ENCODE assay signal across 1 cellular context in genomic region chr10:95907454-95908253, GRCh38.
TF ChIP-seq lines count a peak whose summit lies in the region.

CC2D2B (plus strand) TSS chr10:95907975; CDS start chr10:95911324, 3,349 bp downstream.

TF ChIP-seq in WTC11, 78 proteins besides CTCF, POLR2A, EP300 and RAD21 (continued from another document):
- TF ChIP-seq, protein P1, sequence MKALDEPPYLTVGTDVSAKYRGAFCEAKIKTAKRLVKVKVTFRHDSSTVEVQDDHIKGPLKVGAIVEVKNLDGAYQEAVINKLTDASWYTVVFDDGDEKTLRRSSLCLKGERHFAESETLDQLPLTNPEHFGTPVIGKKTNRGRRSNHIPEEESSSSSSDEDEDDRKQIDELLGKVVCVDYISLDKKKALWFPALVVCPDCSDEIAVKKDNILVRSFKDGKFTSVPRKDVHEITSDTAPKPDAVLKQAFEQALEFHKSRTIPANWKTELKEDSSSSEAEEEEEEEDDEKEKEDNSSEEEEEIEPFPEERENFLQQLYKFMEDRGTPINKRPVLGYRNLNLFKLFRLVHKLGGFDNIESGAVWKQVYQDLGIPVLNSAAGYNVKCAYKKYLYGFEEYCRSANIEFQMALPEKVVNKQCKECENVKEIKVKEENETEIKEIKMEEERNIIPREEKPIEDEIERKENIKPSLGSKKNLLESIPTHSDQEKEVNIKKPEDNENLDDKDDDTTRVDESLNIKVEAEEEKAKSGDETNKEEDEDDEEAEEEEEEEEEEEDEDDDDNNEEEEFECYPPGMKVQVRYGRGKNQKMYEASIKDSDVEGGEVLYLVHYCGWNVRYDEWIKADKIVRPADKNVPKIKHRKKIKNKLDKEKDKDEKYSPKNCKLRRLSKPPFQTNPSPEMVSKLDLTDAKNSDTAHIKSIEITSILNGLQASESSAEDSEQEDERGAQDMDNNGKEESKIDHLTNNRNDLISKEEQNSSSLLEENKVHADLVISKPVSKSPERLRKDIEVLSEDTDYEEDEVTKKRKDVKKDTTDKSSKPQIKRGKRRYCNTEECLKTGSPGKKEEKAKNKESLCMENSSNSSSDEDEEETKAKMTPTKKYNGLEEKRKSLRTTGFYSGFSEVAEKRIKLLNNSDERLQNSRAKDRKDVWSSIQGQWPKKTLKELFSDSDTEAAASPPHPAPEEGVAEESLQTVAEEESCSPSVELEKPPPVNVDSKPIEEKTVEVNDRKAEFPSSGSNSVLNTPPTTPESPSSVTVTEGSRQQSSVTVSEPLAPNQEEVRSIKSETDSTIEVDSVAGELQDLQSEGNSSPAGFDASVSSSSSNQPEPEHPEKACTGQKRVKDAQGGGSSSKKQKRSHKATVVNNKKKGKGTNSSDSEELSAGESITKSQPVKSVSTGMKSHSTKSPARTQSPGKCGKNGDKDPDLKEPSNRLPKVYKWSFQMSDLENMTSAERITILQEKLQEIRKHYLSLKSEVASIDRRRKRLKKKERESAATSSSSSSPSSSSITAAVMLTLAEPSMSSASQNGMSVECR (CRISPR knock-in tag; IDR thresholded peaks at IDR 0.05; ENCODE audit: borderline replicate concordance): peak; percentile 22; the same call in 1 of the 2 replicates
- TF ChIP-seq FOXP1 (CRISPR knock-in tag; IDR thresholded peaks at IDR 0.05; ENCODE audit: borderline replicate concordance) (peak; percentile 94), MAX (CRISPR knock-in tag; IDR thresholded peaks at IDR 0.05) (peak; percentile 98), ZNF532 (CRISPR knock-in tag; IDR thresholded peaks at IDR 0.05; ENCODE audit: borderline replicate concordance) (no peak), NFYB (CRISPR knock-in tag; conservative IDR thresholded peaks at IDR 0.05; ENCODE audit: low read depth) (no peak), FOXK1 (CRISPR knock-in tag; IDR thresholded peaks at IDR 0.05) (0 out of 2 replicates have a peak, but pooled peaks have one; percentile 35), ZNF317 (CRISPR knock-in tag; IDR thresholded peaks at IDR 0.05; ENCODE audit: borderline replicate concordance, low read depth) (no peak), MYBL2 (CRISPR knock-in tag; IDR thresholded peaks at IDR 0.05) (peak; percentile 86; the same call in 1 of the 2 replicates), TEAD1 (CRISPR knock-in tag; IDR thresholded peaks at IDR 0.05) (peak; percentile 86), SMAD4 (CRISPR knock-in tag; IDR thresholded peaks at IDR 0.05) (no peak), GTF2I (CRISPR knock-in tag; conservative IDR thresholded peaks at IDR 0.05) (no peak), SP1 (CRISPR knock-in tag; conservative IDR thresholded peaks at IDR 0.05) (peak; percentile 61; the same call in 1 of the 2 replicates), ZNF219 (CRISPR knock-in tag; IDR thresholded peaks at IDR 0.05; ENCODE audit: borderline replicate concordance) (no peak), ZNF263 (CRISPR knock-in tag; IDR thresholded peaks at IDR 0.05; ENCODE audit: low read depth) (0 out of 2 replicates have a peak, but pooled peaks have one; percentile 32), ZNF423 (CRISPR knock-in tag; IDR thresholded peaks at IDR 0.05) (peak; percentile 84), SOX15 (CRISPR knock-in tag; IDR thresholded peaks at IDR 0.05) (no peak), ZNF232 (CRISPR knock-in tag; IDR thresholded peaks at IDR 0.05) (peak; percentile 90), NFE2L1 (CRISPR knock-in tag; IDR thresholded peaks at IDR 0.05) (peak; percentile 48; the same call in 1 of the 2 replicates), ZNF512 (CRISPR knock-in tag; IDR thresholded peaks at IDR 0.05; ENCODE audit: borderline replicate concordance) (no peak), HMGXB4 (CRISPR knock-in tag; IDR thresholded peaks at IDR 0.05) (peak; percentile 86), MXD4 (CRISPR knock-in tag; IDR thresholded peaks at IDR 0.05; ENCODE audit: borderline replicate concordance) (no peak), JUN (CRISPR knock-in tag; IDR thresholded peaks at IDR 0.05) (no peak), ATF3 (CRISPR knock-in tag; conservative IDR thresholded peaks at IDR 0.05) (no peak), USF1 (CRISPR knock-in tag; IDR thresholded peaks at IDR 0.05) (peak; percentile 53)
- TF ChIP-seq, protein P2, sequence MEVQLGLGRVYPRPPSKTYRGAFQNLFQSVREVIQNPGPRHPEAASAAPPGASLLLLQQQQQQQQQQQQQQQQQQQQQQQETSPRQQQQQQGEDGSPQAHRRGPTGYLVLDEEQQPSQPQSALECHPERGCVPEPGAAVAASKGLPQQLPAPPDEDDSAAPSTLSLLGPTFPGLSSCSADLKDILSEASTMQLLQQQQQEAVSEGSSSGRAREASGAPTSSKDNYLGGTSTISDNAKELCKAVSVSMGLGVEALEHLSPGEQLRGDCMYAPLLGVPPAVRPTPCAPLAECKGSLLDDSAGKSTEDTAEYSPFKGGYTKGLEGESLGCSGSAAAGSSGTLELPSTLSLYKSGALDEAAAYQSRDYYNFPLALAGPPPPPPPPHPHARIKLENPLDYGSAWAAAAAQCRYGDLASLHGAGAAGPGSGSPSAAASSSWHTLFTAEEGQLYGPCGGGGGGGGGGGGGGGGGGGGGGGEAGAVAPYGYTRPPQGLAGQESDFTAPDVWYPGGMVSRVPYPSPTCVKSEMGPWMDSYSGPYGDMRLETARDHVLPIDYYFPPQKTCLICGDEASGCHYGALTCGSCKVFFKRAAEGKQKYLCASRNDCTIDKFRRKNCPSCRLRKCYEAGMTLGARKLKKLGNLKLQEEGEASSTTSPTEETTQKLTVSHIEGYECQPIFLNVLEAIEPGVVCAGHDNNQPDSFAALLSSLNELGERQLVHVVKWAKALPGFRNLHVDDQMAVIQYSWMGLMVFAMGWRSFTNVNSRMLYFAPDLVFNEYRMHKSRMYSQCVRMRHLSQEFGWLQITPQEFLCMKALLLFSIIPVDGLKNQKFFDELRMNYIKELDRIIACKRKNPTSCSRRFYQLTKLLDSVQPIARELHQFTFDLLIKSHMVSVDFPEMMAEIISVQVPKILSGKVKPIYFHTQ (CRISPR knock-in tag; IDR thresholded peaks at IDR 0.05): no peak
- TF ChIP-seq, protein P3, sequence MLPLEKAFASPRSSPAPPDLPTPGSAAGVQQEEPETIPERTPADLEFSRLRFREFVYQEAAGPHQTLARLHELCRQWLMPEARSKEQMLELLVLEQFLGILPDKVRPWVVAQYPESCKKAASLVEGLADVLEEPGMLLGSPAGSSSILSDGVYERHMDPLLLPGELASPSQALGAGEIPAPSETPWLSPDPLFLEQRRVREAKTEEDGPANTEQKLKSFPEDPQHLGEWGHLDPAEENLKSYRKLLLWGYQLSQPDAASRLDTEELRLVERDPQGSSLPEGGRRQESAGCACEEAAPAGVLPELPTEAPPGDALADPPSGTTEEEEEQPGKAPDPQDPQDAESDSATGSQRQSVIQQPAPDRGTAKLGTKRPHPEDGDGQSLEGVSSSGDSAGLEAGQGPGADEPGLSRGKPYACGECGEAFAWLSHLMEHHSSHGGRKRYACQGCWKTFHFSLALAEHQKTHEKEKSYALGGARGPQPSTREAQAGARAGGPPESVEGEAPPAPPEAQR (CRISPR knock-in tag; IDR thresholded peaks at IDR 0.05): no peak
- TF ChIP-seq, protein P4, sequence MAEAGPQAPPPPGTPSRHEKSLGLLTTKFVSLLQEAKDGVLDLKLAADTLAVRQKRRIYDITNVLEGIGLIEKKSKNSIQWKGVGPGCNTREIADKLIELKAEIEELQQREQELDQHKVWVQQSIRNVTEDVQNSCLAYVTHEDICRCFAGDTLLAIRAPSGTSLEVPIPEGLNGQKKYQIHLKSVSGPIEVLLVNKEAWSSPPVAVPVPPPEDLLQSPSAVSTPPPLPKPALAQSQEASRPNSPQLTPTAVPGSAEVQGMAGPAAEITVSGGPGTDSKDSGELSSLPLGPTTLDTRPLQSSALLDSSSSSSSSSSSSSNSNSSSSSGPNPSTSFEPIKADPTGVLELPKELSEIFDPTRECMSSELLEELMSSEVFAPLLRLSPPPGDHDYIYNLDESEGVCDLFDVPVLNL (CRISPR knock-in tag; IDR thresholded peaks at IDR 0.05; ENCODE audit: borderline replicate concordance, low read depth): peak; percentile 18; the same call in 1 of the 2 replicates
